ENCODE assay signal across 1 cellular context in the genomic region with DNA sequence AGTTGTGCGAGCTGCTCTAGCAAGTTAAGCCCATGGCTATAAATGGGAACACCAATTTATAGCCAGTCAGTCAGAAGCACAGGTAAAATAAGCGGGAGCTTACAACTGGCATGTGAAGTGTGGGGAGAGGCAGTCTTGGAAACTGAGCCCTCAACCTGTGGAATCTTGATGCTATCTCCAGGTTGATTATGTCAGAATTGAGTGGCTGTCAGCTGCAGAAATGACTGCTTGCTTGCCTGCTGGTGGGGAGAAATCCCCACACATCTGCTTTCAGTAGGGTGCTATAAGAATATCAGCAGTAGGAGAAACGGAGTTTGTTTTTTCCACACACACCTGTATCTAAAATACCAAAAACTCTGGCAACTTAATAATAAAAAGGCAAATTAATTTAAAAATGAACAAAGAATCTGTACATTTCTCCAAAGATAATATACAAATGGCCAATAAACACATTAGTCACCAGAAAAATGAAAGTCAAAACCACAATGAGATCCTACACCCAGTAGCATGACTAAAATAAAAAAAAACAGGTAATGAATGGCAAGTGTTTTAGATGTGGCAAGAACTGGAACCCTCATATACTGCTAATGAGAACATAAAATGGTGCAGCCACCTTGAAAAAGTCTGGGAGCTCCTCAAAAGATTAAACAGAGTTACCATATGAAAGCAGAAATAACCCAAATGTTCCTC.
TF ChIP-seq lines count a peak whose summit lies in the region.

No MANE protein-coding gene starts in this region.

TF ChIP-seq in IMR-90, 13 proteins besides CTCF, POLR2A, EP300 and RAD21:
- TF ChIP-seq CEBPB (IDR thresholded peaks at IDR 0.05; ENCODE audit: low read depth, low read length): peak; percentile 27; the same call in 1 of the 2 replicates
- TF ChIP-seq, protein P1, sequence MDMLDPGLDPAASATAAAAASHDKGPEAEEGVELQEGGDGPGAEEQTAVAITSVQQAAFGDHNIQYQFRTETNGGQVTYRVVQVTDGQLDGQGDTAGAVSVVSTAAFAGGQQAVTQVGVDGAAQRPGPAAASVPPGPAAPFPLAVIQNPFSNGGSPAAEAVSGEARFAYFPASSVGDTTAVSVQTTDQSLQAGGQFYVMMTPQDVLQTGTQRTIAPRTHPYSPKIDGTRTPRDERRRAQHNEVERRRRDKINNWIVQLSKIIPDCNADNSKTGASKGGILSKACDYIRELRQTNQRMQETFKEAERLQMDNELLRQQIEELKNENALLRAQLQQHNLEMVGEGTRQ (IDR thresholded peaks at IDR 0.05; ENCODE audit: low read depth, low read length): no peak
